In genomic region chr1:35866998-35867397, GRCh38 we compare ENCODE assay signal across 18 cellular contexts. TPM values are rescaled to one million over a fixed set of nuclear protein-coding genes. Genes with fewer than 3 reads are reported as not detected.
DNase-seq lines count a peak whose midpoint lies in the region; ATAC-seq, FAIRE-seq and TF ChIP-seq lines count a peak whose summit lies in the region.
"Had no signal": no experiment of that assay in that cellular context is flagged by ENCODE, and none has a peak within 500 bp of the region (broad histone marks: within the 10 kb centered on the region; RNA-seq: fewer than 3 reads in every experiment).

No MANE protein-coding gene starts in this region.

- no peak for TF ChIP-seq POLR2A in K562 (conservative IDR thresholded peaks at IDR 0.05)
- TF ChIP-seq POLR2A in GM12891 (IDR thresholded peaks at IDR 0.05; ENCODE audit: low read depth, low read length), result no peak

- FAIRE-seq in K562 (lab: Jason Lieb, UNC) (no peak), GM12891 (lab: Jason Lieb, UNC) (no peak)
- FAIRE-seq: H1 had no signal

- H3K27ac ChIP-seq in K562 (ENCODE audit: extremely low read depth, low read depth, low read length) (no peak overlapping the region), GM23248 (no peak overlapping the region)
- H3K27ac ChIP-seq: SJSA1 had no signal

- H3K4me3 ChIP-seq in K562 (no peak overlapping the region), GM23248 (no peak overlapping the region)
- H3K4me3 ChIP-seq: SJSA1 had no signal

- H4K20me1 ChIP-seq in K562 (replicated peaks; ENCODE audit: control insufficient read depth, insufficient read depth, low read length) (no peaks in the 10 kb centered on the region), GM23248 (ENCODE audit: insufficient read depth) (no peaks in the 10 kb centered on the region)

- no peak for TF ChIP-seq CTCF in K562 (IDR thresholded peaks at IDR 0.05 in 2 of 3, conservative IDR thresholded peaks at IDR 0.05 in 1 of 3; ENCODE audit: insufficient read depth in 2 of 3, low read depth in 1 of 3, low read length in 3 of 3)

- H3K9me2 ChIP-seq in GM23248 (ENCODE audit: insufficient read depth), result no peaks in the 10 kb centered on the region

- intact Hi-C loops in K562 (cut with micrococcal nuclease), result no loop called here

- no TSS peak for BruUV-seq in K562 (replicated peaks; lab: Mats Ljungman, UMichigan)

- WGBS in K562 (ENCODE audit: insufficient coverage, low coverage, missing lambda C conversion rate), result 38% methylated on average over 3 of the region's 3 CpGs
- WGBS in GM23248 (ENCODE audit: low coverage in 1 of 2, low lambda C conversion rate in 2 of 2, missing lambda C conversion rate in 2 of 2), 2 experiments, result 74 to 77% methylated on average over 3 of the region's 3 CpGs

- no peak for TF ChIP-seq EP300 in K562 (IDR thresholded peaks at IDR 0.05; ENCODE audit: low read length)

- in situ Hi-C loops in KBM-7 (cut with MboI; ENCODE audit: low pct_unique_long_range_greater_than_20kb, low sequenced_read_pairs), result no loop called here
- in situ Hi-C loops in K562 (cut with MboI), result no loop called here
- in situ Hi-C loops in GM23248 (cut with MboI), result no loop called here

- no peak for ATAC-seq in K562
- ATAC-seq: CD8-positive, alpha-beta T cell had no signal

- H3K27me3 ChIP-seq in K562 (ENCODE audit: control insufficient read depth in 2 of 2, insufficient read depth in 2 of 2, low read length in 2 of 2) (no peaks in the 10 kb centered on the region), GM23248 (replicated peaks; ENCODE audit: insufficient read depth) (no peaks in the 10 kb centered on the region)
- H3K27me3 ChIP-seq: BE2C, SJSA1 had no signal

- H3K9ac ChIP-seq in K562 (ENCODE audit: insufficient read depth in 1 of 2, low read depth in 2 of 2, low read length in 2 of 2) (no peak overlapping the region), GM23248 (no peak overlapping the region)

- TF ChIP-seq RAD21 in K562 (CRISPR knock-in tag; conservative IDR thresholded peaks at IDR 0.05 in 1 of 2, IDR thresholded peaks at IDR 0.05 in 1 of 2), result no peak

- H3K36me3 ChIP-seq in K562 (ENCODE audit: control insufficient read depth, insufficient read depth, low read length) (no peaks in the 10 kb centered on the region), GM23248 (ENCODE audit: low read depth) (no peaks in the 10 kb centered on the region)
- H3K36me3 ChIP-seq: BE2C, SJSA1 had no signal

- H3K79me2 ChIP-seq in K562 (ENCODE audit: control insufficient read depth, insufficient read depth, low read length), result peaks cover 24% of the 10 kb centered on the region
- no peaks in the 10 kb centered on the region for H3K79me2 ChIP-seq in GM23248 (ENCODE audit: insufficient read depth)

- peak overlapping the region; percentile 73 for H2AFZ ChIP-seq in K562 (ENCODE audit: low read depth, low read length)
- no peak overlapping the region for H2AFZ ChIP-seq in GM23248

- POLR2A ChIA-PET in K562 (lab: Yijun Ruan, JAX), result interaction anchor here (0.5 to 0.8 kb wide), 3 partner anchors 166 to 419 kb away, joined by 3 read pairs; no protein-coding TSS in a partner anchor

- peaks cover 0 to 6% of the 10 kb centered on the region in 2 experiments; a peak in 1 of 5 replicates for H3K4me1 ChIP-seq in K562 (replicated peaks in 1 of 2; ENCODE audit: control insufficient read depth in 2 of 2, insufficient read depth in 2 of 2, low read length in 2 of 2)
- no peaks in the 10 kb centered on the region for H3K4me1 ChIP-seq in GM23248 (ENCODE audit: insufficient read depth)
- H3K4me1 ChIP-seq: BE2C had no signal

- peak; percentile 5 to 16 for DNase-seq in AML-193 (lab: John Stamatoyannopoulos, UW)
- DNase-seq in KBM-7, result peak; percentile 40
- peak; percentile 85 for DNase-seq in NOMO-1 treated with DMSO at 0.1 percent for 48 hours (lab: John Stamatoyannopoulos, UW; ENCODE audit: unreplicated experiment)
- no peak for DNase-seq in K562 (ENCODE audit: extremely low read depth in 1 of 4, low spot score in 3 of 4)
- no peak for DNase-seq in GM12891 (ENCODE audit: insufficient read length, low spot score)
- no peak for DNase-seq in GM23248
- DNase-seq in NCI-H1694 (lab: John Stamatoyannopoulos, UW), result no peak
- DNase-seq in central memory CD4-positive, alpha-beta T cell, result no peak
- DNase-seq: BE2C; Calu3; CD8-positive, alpha-beta T cell; DMS53; NCI-H1105; NCI-H2081 treated with DMSO at 0.1 percent for 48 hours; NCI-H510A treated with DMSO at 0.1 percent for 48 hours; NCI-H774 had no signal

- H3F3A ChIP-seq in GM23248 (ENCODE audit: insufficient read depth), result no peaks in the 10 kb centered on the region

- no peaks in the 10 kb centered on the region for H3K9me1 ChIP-seq in K562 (ENCODE audit: control insufficient read depth, insufficient read depth, low read length)

- no peak overlapping the region for H3K4me2 ChIP-seq in K562 (ENCODE audit: insufficient read depth, low read length)
- H3K4me2 ChIP-seq in GM23248 (ENCODE audit: unreplicated experiment), result no peak overlapping the region

- no peaks in the 10 kb centered on the region for H3K9me3 ChIP-seq in K562 (replicated peaks; ENCODE audit: control insufficient read depth, insufficient read depth, low read depth, low read length)
- H3K9me3 ChIP-seq in GM23248 (ENCODE audit: low read depth), result no peaks in the 10 kb centered on the region
- H3K9me3 ChIP-seq: BE2C, SJSA1 had no signal

- CTCF ChIA-PET in K562 (lab: Yijun Ruan, JAX; ENCODE audit: low intra/inter-chr PET ratio), result no interaction called here

TF ChIP-seq in K562, 482 proteins besides CTCF, POLR2A, EP300 and RAD21 (continues in another document):
- TF ChIP-seq RCOR1 (IDR thresholded peaks at IDR 0.05; ENCODE audit: borderline replicate concordance in 1 of 2, low read depth in 2 of 2, low read length in 2 of 2) (no peak), NCOA2 (IDR thresholded peaks at IDR 0.05; ENCODE audit: partially characterized antibody in 2 of 2) (no peak)

TF ChIP-seq in GM12891, 5 proteins besides CTCF, POLR2A, EP300 and RAD21:
- TF ChIP-seq PAX5 (IDR thresholded peaks at IDR 0.05; ENCODE audit: insufficient read depth, low read length, severe bottlenecking) (no peak), SPI1 (IDR thresholded peaks at IDR 0.05; ENCODE audit: low read depth, low read length) (no peak), POU2F2 (IDR thresholded peaks at IDR 0.05; ENCODE audit: low read depth, low read length) (no peak), TAF1 (IDR thresholded peaks at IDR 0.05; ENCODE audit: low read depth, low read length) (no peak), POLR2AphosphoS5 (IDR thresholded peaks at IDR 0.05; ENCODE audit: low read depth, low read length) (no peak)

RNA-seq across cellular contexts. Expression of gene AGO1, which starts 16.0 kb away (rescaled TPM):
- total RNA-seq in K562 (2011; cell fraction: chromatin; rRNA removed; ENCODE audit: low replicate concordance), result 74.1 and 88.4 TPM in 2 replicates
- 28.0 and 34.0 TPM in 2 replicates for total RNA-seq in K562 (2011; cell fraction: nucleolus; rRNA removed)
- 60.8 and 97.1 TPM in 2 replicates for total RNA-seq in K562 (2011; cell fraction: nucleoplasm; rRNA removed)
- total RNA-seq in K562 (2014; rRNA removed) (26.0 and 30.2 TPM in 2 replicates), K562 (2014; rRNA removed; fragmentation: Illumina TruSeq; extraction: Trizol) (27.4 and 29.5 TPM in 2 replicates), K562 (2015; rRNA removed; fragmentation: Illumina TruSeq; extraction: Trizol) (26.1 and 26.5 TPM in 2 replicates), K562 (2021) (59.4 and 64.2 TPM in 2 replicates)
- polyA plus RNA-seq in K562 (2011; rRNA removed) (21.2 and 25.7 TPM in 2 replicates), K562 (2014; fragmentation: Illumina TruSeq; extraction: Trizol) (25.7 and 27.1 TPM in 2 replicates), K562 (2014; fragmentation: Nextera tagmentation; extraction: Ambion mirVana) (10 to 100 TPM in 1 of 2 experiments, 1 to 10 TPM in 1; 7.3 to 13.3 TPM), K562 (2014; rRNA removed) (20.8 and 21.2 TPM in 2 replicates), GM23248 (2016; fragmentation: Nextera tagmentation; extraction: Ambion mirVana) (5.5 and 6.1 TPM in 2 replicates)
- polyA plus RNA-seq in K562 (2011; cell fraction: cytosol; rRNA removed), result 23.0 and 25.9 TPM in 2 replicates
- polyA plus RNA-seq in K562 (2011; cell fraction: nucleus; rRNA removed), result 51.2 and 62.9 TPM in 2 replicates
- 12.8 and 19.1 TPM in 2 replicates for polyA plus RNA-seq in K562 (2012)
- polyA minus RNA-seq in K562 (2011; rRNA and poly(A)+ RNA removed), result 54.8 and 61.7 TPM in 2 replicates
- 44.2 and 50.2 TPM in 2 replicates for polyA minus RNA-seq in K562 (2011; cell fraction: cytosol; rRNA and poly(A)+ RNA removed)
- polyA minus RNA-seq in K562 (2011; cell fraction: nucleus; rRNA and poly(A)+ RNA removed), result 21.4 and 34.9 TPM in 2 replicates
- polyA plus RNA-seq in GM12891 (2012; ENCODE audit: low read depth, missing spikeins), result 6.4 TPM
- total RNA-seq in GM23248 (2014; rRNA removed; shearing (Covaris generic)), result 11.0 and 13.8 TPM in 2 replicates

RNA-seq across cellular contexts. Expression of gene AGO4, which starts 59.2 kb away (rescaled TPM):
- total RNA-seq in K562 (2011; cell fraction: chromatin; rRNA removed; ENCODE audit: low replicate concordance), result 17.2 and 26.4 TPM in 2 replicates
- 9.3 and 16.1 TPM in 2 replicates for total RNA-seq in K562 (2011; cell fraction: nucleolus; rRNA removed)
- 18.0 and 22.6 TPM in 2 replicates for total RNA-seq in K562 (2011; cell fraction: nucleoplasm; rRNA removed)
- total RNA-seq in K562 (2014; rRNA removed), result 4.5 and 6.8 TPM in 2 replicates
- total RNA-seq in K562 (2014; rRNA removed; fragmentation: Illumina TruSeq; extraction: Trizol), result 10.5 and 10.7 TPM in 2 replicates
- 6.1 and 6.4 TPM in 2 replicates for total RNA-seq in K562 (2015; rRNA removed; fragmentation: Illumina TruSeq; extraction: Trizol)
- total RNA-seq in K562 (2021), result 6.8 and 8.5 TPM in 2 replicates
- 9.3 and 11.6 TPM in 2 replicates for polyA plus RNA-seq in K562 (2011; rRNA removed)
- polyA plus RNA-seq in K562 (2011; cell fraction: cytosol; rRNA removed), result 10.7 and 11.3 TPM in 2 replicates
- 11.4 and 15.4 TPM in 2 replicates for polyA plus RNA-seq in K562 (2011; cell fraction: nucleus; rRNA removed)
- 7.3 and 10.0 TPM in 2 replicates for polyA plus RNA-seq in K562 (2012)
- polyA plus RNA-seq in K562 (2014; fragmentation: Illumina TruSeq; extraction: Trizol), result 8.8 and 13.4 TPM in 2 replicates
- 1 to 10 TPM; 1.3 to 2.2 TPM for polyA plus RNA-seq in K562 (2014; fragmentation: Nextera tagmentation; extraction: Ambion mirVana)
- polyA plus RNA-seq in K562 (2014; rRNA removed), result 6.5 and 8.1 TPM in 2 replicates
- polyA minus RNA-seq in K562 (2011; rRNA and poly(A)+ RNA removed), result 23.0 and 24.1 TPM in 2 replicates
- polyA minus RNA-seq in K562 (2011; cell fraction: cytosol; rRNA and poly(A)+ RNA removed), result 9.9 and 11.2 TPM in 2 replicates
- 8.2 and 8.6 TPM in 2 replicates for polyA minus RNA-seq in K562 (2011; cell fraction: nucleus; rRNA and poly(A)+ RNA removed)
- 2.5 TPM for polyA plus RNA-seq in GM12891 (2012; ENCODE audit: low read depth, missing spikeins)
- 6.4 and 6.8 TPM in 2 replicates for total RNA-seq in GM23248 (2014; rRNA removed; shearing (Covaris generic))
- 2.2 and 4.4 TPM in 2 replicates for polyA plus RNA-seq in GM23248 (2016; fragmentation: Nextera tagmentation; extraction: Ambion mirVana)

Comparison
In these comparisons a context has a peak if more than half of its experiments do, and no peak if none do; other contexts are left out.
1. DNase-seq: peak in AML-193 (2 of 2), KBM-7 (single experiment) and NOMO-1 treated with DMSO at 0.1 percent for 48 hours (single experiment); none in K562 (0 of 4), GM12891 (single experiment), GM23248 (single experiment), NCI-H1694 (single experiment) and central memory CD4-positive, alpha-beta T cell (single experiment).